22 cellular contexts compared by ENCODE assay signal in the genomic region with DNA sequence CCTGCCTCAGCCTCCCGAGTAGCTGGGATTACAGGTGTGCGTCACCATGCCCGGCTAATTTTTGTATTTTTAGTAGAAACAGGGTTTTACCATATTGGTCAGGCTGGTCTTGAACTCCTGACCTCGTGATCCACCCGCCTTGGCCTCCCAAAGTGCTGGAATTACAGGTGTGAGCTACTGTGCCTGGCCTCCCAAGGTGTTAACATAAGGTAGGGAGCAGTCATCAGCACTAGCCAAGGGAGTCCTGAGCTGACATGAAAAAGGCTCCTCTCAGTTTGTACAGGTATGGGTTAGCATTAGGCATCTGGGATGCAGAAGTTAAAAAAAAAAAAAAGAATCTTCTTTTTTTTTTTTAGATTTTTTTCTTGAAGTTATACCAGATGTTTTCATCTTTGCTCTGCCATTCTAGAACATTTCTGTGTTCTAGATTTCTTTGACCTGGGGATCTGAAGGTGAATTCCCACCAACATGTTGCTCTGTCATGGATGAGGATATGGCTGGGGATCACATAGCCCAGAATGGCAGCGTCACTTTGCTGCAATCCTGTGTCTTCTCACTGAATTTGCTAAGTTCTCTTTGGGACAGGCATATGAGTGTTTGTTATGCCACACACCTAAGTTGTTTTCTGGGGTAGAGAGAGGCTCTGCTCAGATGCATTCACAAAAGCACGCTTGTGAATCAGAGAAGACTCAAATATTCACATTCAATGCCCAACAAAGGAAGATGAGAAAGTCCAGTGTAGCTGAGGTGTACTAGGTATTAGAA. TPM values are rescaled to one million over a fixed set of nuclear protein-coding genes. Genes with fewer than 3 reads are reported as not detected.
DNase-seq lines count a peak whose midpoint lies in the region; ATAC-seq and TF ChIP-seq lines count a peak whose summit lies in the region.
"Had no signal": no experiment of that assay in that cellular context is flagged by ENCODE, and none has a peak within 500 bp of the region (broad histone marks: within the 10 kb centered on the region; RNA-seq: fewer than 3 reads in every experiment).

No MANE protein-coding gene starts in this region.

- no peak overlapping the region for H3K27ac ChIP-seq in CD8-positive, alpha-beta T cell (ENCODE audit: low read depth, low read length)
- H3K27ac ChIP-seq: ascending aorta, suprapubic skin had no signal

- no peak overlapping the region for H3K4me3 ChIP-seq in CD8-positive, alpha-beta T cell (ENCODE audit: low read depth, low read length)
- H3K4me3 ChIP-seq: ascending aorta, suprapubic skin had no signal

- no peaks in the 10 kb centered on the region for H3K4me1 ChIP-seq in CD8-positive, alpha-beta T cell (ENCODE audit: insufficient read depth, low read length)
- H3K4me1 ChIP-seq: ascending aorta, suprapubic skin had no signal

- no peak overlapping the region for H3K4me3 Mint-ChIP-seq in activated CD4-positive, alpha-beta T cell treated with anti-CD3 and anti-CD28 coated beads for 36 hours
- H3K4me3 Mint-ChIP-seq in CD8-positive, alpha-beta T cell, result no peak overlapping the region
- no peak overlapping the region for H3K4me3 Mint-ChIP-seq in activated CD8-positive, alpha-beta T cell treated with anti-CD3 and anti-CD28 coated beads, Interleukin-2, amount 10 ng/mL, durations not matched to agents 7 days and 5 days
- peak overlapping the region in 1 of 10 donors; percentile 32 for H3K4me3 Mint-ChIP-seq in naive thymus-derived CD8-positive, alpha-beta T cell
- H3K4me3 Mint-ChIP-seq: activated naive CD4-positive, alpha-beta T cell treated with anti-CD3 and anti-CD28 coated beads for 36 hours had no signal

- no peak for TF ChIP-seq CTCF in CD8-positive, alpha-beta T cell (IDR thresholded peaks at IDR 0.05)

- H3K27me3 ChIP-seq in CD8-positive, alpha-beta T cell (ENCODE audit: insufficient read depth, low read length), result no peaks in the 10 kb centered on the region
- H3K27me3 ChIP-seq: ascending aorta, suprapubic skin had no signal

- no peaks in the 10 kb centered on the region for H3K36me3 Mint-ChIP-seq in activated CD4-positive, alpha-beta T cell treated with anti-CD3 and anti-CD28 coated beads for 36 hours (ENCODE audit: low read depth)
- no peaks in the 10 kb centered on the region for H3K36me3 Mint-ChIP-seq in CD8-positive, alpha-beta T cell
- H3K36me3 Mint-ChIP-seq in activated CD8-positive, alpha-beta T cell treated with anti-CD3 and anti-CD28 coated beads, Interleukin-2, amount 10 ng/mL, durations not matched to agents 7 days and 5 days (ENCODE audit: low read depth), result no peaks in the 10 kb centered on the region
- no peaks in the 10 kb centered on the region for H3K36me3 Mint-ChIP-seq in naive thymus-derived CD8-positive, alpha-beta T cell

- no peak overlapping the region for H3K27ac Mint-ChIP-seq in activated CD4-positive, alpha-beta T cell treated with anti-CD3 and anti-CD28 coated beads for 36 hours
- H3K27ac Mint-ChIP-seq in CD8-positive, alpha-beta T cell, result no peak overlapping the region
- H3K27ac Mint-ChIP-seq in activated CD8-positive, alpha-beta T cell treated with anti-CD3 and anti-CD28 coated beads, Interleukin-2, amount 10 ng/mL, durations not matched to agents 7 days and 5 days, result no peak overlapping the region
- peak overlapping the region in 1 of 10 donors; percentile 63 for H3K27ac Mint-ChIP-seq in naive thymus-derived CD8-positive, alpha-beta T cell
- H3K27ac Mint-ChIP-seq: activated naive CD4-positive, alpha-beta T cell treated with anti-CD3 and anti-CD28 coated beads for 36 hours had no signal

- H3K4me1 Mint-ChIP-seq in activated CD4-positive, alpha-beta T cell treated with anti-CD3 and anti-CD28 coated beads for 36 hours, result no peaks in the 10 kb centered on the region
- H3K4me1 Mint-ChIP-seq in CD8-positive, alpha-beta T cell (ENCODE audit: low read depth), result no peaks in the 10 kb centered on the region
- H3K4me1 Mint-ChIP-seq in activated CD8-positive, alpha-beta T cell treated with anti-CD3 and anti-CD28 coated beads, Interleukin-2, amount 10 ng/mL, durations not matched to agents 7 days and 5 days (ENCODE audit: low read depth), result no peaks in the 10 kb centered on the region
- H3K4me1 Mint-ChIP-seq in naive thymus-derived CD8-positive, alpha-beta T cell, result no peaks in the 10 kb centered on the region

- no peaks in the 10 kb centered on the region for H3K9me3 Mint-ChIP-seq in activated CD4-positive, alpha-beta T cell treated with anti-CD3 and anti-CD28 coated beads for 36 hours (ENCODE audit: low read depth)
- H3K9me3 Mint-ChIP-seq in CD8-positive, alpha-beta T cell, result no peaks in the 10 kb centered on the region
- H3K9me3 Mint-ChIP-seq in activated CD8-positive, alpha-beta T cell treated with anti-CD3 and anti-CD28 coated beads, Interleukin-2, amount 10 ng/mL, durations not matched to agents 7 days and 5 days (ENCODE audit: insufficient read depth), result no peaks in the 10 kb centered on the region
- no peaks in the 10 kb centered on the region for H3K9me3 Mint-ChIP-seq in naive thymus-derived CD8-positive, alpha-beta T cell
- H3K9me3 Mint-ChIP-seq: activated naive CD4-positive, alpha-beta T cell treated with anti-CD3 and anti-CD28 coated beads for 36 hours had no signal

- H3K27me3 Mint-ChIP-seq in activated CD4-positive, alpha-beta T cell treated with anti-CD3 and anti-CD28 coated beads for 36 hours, result peaks cover 4% of the 10 kb centered on the region
- peaks cover 5% of the 10 kb centered on the region for H3K27me3 Mint-ChIP-seq in CD8-positive, alpha-beta T cell (ENCODE audit: low read depth)
- peaks cover 3% of the 10 kb centered on the region for H3K27me3 Mint-ChIP-seq in activated CD8-positive, alpha-beta T cell treated with anti-CD3 and anti-CD28 coated beads, Interleukin-2, amount 10 ng/mL, durations not matched to agents 7 days and 5 days (ENCODE audit: low read depth)
- peaks cover 0 to 5% (median 0%) of the 10 kb centered on the region in 5 donors for H3K27me3 Mint-ChIP-seq in naive thymus-derived CD8-positive, alpha-beta T cell

- no peak for DNase-seq in activated CD4-positive, alpha-beta T cell treated with anti-CD3 and anti-CD28 coated beads for 36 hours
- DNase-seq in activated CD4-positive, alpha-beta T cell treated with anti-CD3 and anti-CD28 coated beads, Interleukin-2, amount 50 U/mL, for 4 hours, result no peak
- DNase-seq in CD8-positive, alpha-beta T cell, result no peak
- peak; percentile 36 for DNase-seq in activated CD8-positive, alpha-beta T cell treated with anti-CD3 and anti-CD28 coated beads, Interleukin-2, amount 10 ng/mL, durations not matched to agents 7 days and 5 days
- peak in 2 of 10 donors; percentile 45 to 56 for DNase-seq in naive thymus-derived CD8-positive, alpha-beta T cell
- no peak for DNase-seq in superior temporal gyrus (ENCODE audit: extremely low spot score)
- no peak for DNase-seq in GM19240 (ENCODE audit: insufficient read length, low spot score)
- no peak for DNase-seq in NCI-H2196 treated with DMSO at 0.1 percent for 48 hours (lab: John Stamatoyannopoulos, UW; ENCODE audit: unreplicated experiment)
- DNase-seq: activated CD4-positive, alpha-beta T cell treated with anti-CD3 and anti-CD28 coated beads for 48 hours; activated naive CD4-positive, alpha-beta T cell treated with anti-CD3 and anti-CD28 coated beads for 36 hours; activated T-cell treated with anti-CD3 and anti-CD28 coated beads, Interleukin-2, amount 50 U/mL, for 1 hour; caudate nucleus; H7; NCI-H1048; NCI-H187; NCI-H526 treated with DMSO at 0.1 percent for 48 hours; posterior cingulate gyrus had no signal

- intact Hi-C loops in activated CD4-positive, alpha-beta T cell treated with anti-CD3 and anti-CD28 coated beads for 36 hours (cut with DNase I, micrococcal nuclease), result no loop called here
- intact Hi-C loops in CD8-positive, alpha-beta T cell (cut with DNase I, micrococcal nuclease), result no loop called here

- no peaks in the 10 kb centered on the region for H3K36me3 ChIP-seq in CD8-positive, alpha-beta T cell (ENCODE audit: insufficient read depth, low read length)
- H3K36me3 ChIP-seq: ascending aorta, suprapubic skin had no signal

- H3K9me3 ChIP-seq in CD8-positive, alpha-beta T cell (ENCODE audit: low read length), result no peaks in the 10 kb centered on the region
- H3K9me3 ChIP-seq: ascending aorta, suprapubic skin had no signal

- CTCF ChIA-PET in activated CD4-positive, alpha-beta T cell treated with anti-CD3 and anti-CD28 coated beads for 36 hours (lab: Charles Lee), result interaction anchor here (0.6 to 1.2 kb wide), 2 partner anchors 67 to 328 kb away, joined by 3 read pairs; no protein-coding TSS in a partner anchor
- CTCF ChIA-PET in CD8-positive, alpha-beta T cell (lab: Charles Lee), result no interaction called here
- CTCF ChIA-PET in activated CD8-positive, alpha-beta T cell treated with anti-CD3 and anti-CD28 coated beads, Interleukin-2, amount 10 ng/mL, durations not matched to agents 7 days and 5 days (lab: Charles Lee), result no interaction called here

- ATAC-seq in activated CD4-positive, alpha-beta T cell treated with anti-CD3 and anti-CD28 coated beads for 36 hours, result peak; percentile 77
- peak; percentile 74 for ATAC-seq in CD8-positive, alpha-beta T cell
- peak; percentile 86 for ATAC-seq in activated CD8-positive, alpha-beta T cell treated with anti-CD3 and anti-CD28 coated beads, Interleukin-2, amount 10 ng/mL, durations not matched to agents 7 days and 5 days
- ATAC-seq in naive thymus-derived CD8-positive, alpha-beta T cell, result peak; percentile 80 to 81

- POLR2A ChIA-PET in activated CD4-positive, alpha-beta T cell treated with anti-CD3 and anti-CD28 coated beads for 36 hours (lab: Charles Lee), result no interaction called here
- POLR2A ChIA-PET in CD8-positive, alpha-beta T cell (lab: Charles Lee), result interaction anchor here (0.6 kb wide), 1 partner anchor 1783 kb away, joined by 3 read pairs; no protein-coding TSS in a partner anchor
- POLR2A ChIA-PET in activated CD8-positive, alpha-beta T cell treated with anti-CD3 and anti-CD28 coated beads, Interleukin-2, amount 10 ng/mL, durations not matched to agents 7 days and 5 days (lab: Charles Lee), result no interaction called here
- POLR2A ChIA-PET in naive thymus-derived CD8-positive, alpha-beta T cell (lab: Charles Lee), result interaction anchor here (1.2 kb wide), 1 partner anchor 194 kb away, joined by 3 read pairs; the partner anchor contains the start of gene MCUB

RNA-seq across cellular contexts. Expression of gene PLA2G12A, which starts 24.4 kb away (rescaled TPM):
- total RNA-seq in activated CD4-positive, alpha-beta T cell treated with anti-CD3 and anti-CD28 coated beads for 36 hours, result 10 to 100 TPM; 17.9 to 31.1 TPM
- 10 to 100 TPM in 1 of 2 experiments, 1 to 10 TPM in 1; 7.8 to 10.2 TPM for total RNA-seq in CD8-positive, alpha-beta T cell
- total RNA-seq in activated CD8-positive, alpha-beta T cell treated with anti-CD3 and anti-CD28 coated beads, Interleukin-2, amount 10 ng/mL, durations not matched to agents 7 days and 5 days, result 10 to 100 TPM; 13.6 to 20.4 TPM
- 10 to 100 TPM; 16.0 to 20.3 TPM for total RNA-seq in naive thymus-derived CD8-positive, alpha-beta T cell
- polyA plus RNA-seq in naive thymus-derived CD8-positive, alpha-beta T cell, result 10 to 100 TPM; 51.6 to 56.9 (median 53.7) TPM

RNA-seq across cellular contexts. Expression of gene CFI, which starts 47.5 kb away (rescaled TPM):
- not detected for total RNA-seq in activated CD4-positive, alpha-beta T cell treated with anti-CD3 and anti-CD28 coated beads for 36 hours
- not detected for total RNA-seq in CD8-positive, alpha-beta T cell
- total RNA-seq in activated CD8-positive, alpha-beta T cell treated with anti-CD3 and anti-CD28 coated beads, Interleukin-2, amount 10 ng/mL, durations not matched to agents 7 days and 5 days, result not detected
- not detected for total RNA-seq in naive thymus-derived CD8-positive, alpha-beta T cell
- not detected for polyA plus RNA-seq in naive thymus-derived CD8-positive, alpha-beta T cell
- total RNA-seq: A172; activated naive CD4-positive, alpha-beta T cell treated with anti-CD3 and anti-CD28 coated beads for 36 hours; H7; T-helper 1 cell treated with Interleukin-12 subunit alpha and Interleukin-12 subunit beta and Interleukin-4 antibody, amounts not matched to agents 30 ng/mL and 1 ng/mL, for 36 hours had no signal
- polyA plus RNA-seq: keratinocyte had no signal

RNA-seq across cellular contexts. Expression of gene CASP6, which starts 51.0 kb away (rescaled TPM):
- total RNA-seq in activated CD4-positive, alpha-beta T cell treated with anti-CD3 and anti-CD28 coated beads for 36 hours, result 10 to 100 TPM; 23.3 to 26.5 TPM
- total RNA-seq in CD8-positive, alpha-beta T cell, result 1 to 10 TPM; 3.4 to 6.7 TPM
- total RNA-seq in activated CD8-positive, alpha-beta T cell treated with anti-CD3 and anti-CD28 coated beads, Interleukin-2, amount 10 ng/mL, durations not matched to agents 7 days and 5 days, result 10 to 100 TPM; 24.1 to 25.5 TPM
- 10 to 100 TPM; 17.8 to 19.4 TPM for total RNA-seq in naive thymus-derived CD8-positive, alpha-beta T cell
- polyA plus RNA-seq in naive thymus-derived CD8-positive, alpha-beta T cell, result 10 to 100 TPM; 57.2 to 87.7 (median 73.6) TPM
- total RNA-seq: ascending aorta had no signal

Comparison
In these comparisons a context has a peak if more than half of its experiments do, and no peak if none do; other contexts are left out.
1. POLR2A ChIA-PET loops: an anchor here in CD8-positive, alpha-beta T cell (0.6 kb wide) and naive thymus-derived CD8-positive, alpha-beta T cell (1.2 kb wide); none called in activated CD4-positive, alpha-beta T cell treated with anti-CD3 and anti-CD28 coated beads for 36 hours and activated CD8-positive, alpha-beta T cell treated with anti-CD3 and anti-CD28 coated beads, Interleukin-2, amount 10 ng/mL, durations not matched to agents 7 days and 5 days.